5 cellular contexts compared by ENCODE assay signal in the genomic region with DNA sequence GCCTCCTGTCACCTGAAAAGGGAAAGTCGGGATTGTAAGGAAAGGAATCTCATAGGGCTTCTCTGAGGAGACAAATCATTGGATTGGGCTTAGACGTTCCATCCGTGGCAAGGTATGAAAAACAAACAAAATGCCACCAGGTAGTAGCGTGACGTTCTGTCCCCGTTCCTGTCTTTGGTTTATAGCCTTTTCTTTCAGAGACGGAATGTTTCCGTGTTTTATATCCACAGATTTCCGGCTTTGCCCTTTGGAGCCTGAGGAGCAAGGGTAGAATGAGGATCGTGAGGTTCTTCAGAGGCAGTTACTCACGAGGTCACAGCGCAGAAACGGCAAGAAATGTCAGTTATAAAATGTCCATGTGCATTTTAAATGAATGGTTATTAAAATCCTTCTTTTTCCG.
"Had no signal": no experiment of that assay in that cellular context is flagged by ENCODE, and none has a peak within 500 bp of the region (broad histone marks: within the 10 kb centered on the region; RNA-seq: fewer than 3 reads in every experiment).

No MANE protein-coding gene starts in this region.

- DNase-seq: H9, HCEC 1CT had no signal

- H3K4me3 Mint-ChIP-seq: GM23338, H9, IgD-negative memory B cell had no signal

- H3K4me3 ChIP-seq: GM23338 had no signal

- H3K9me3 Mint-ChIP-seq: GM23338, H9, IgD-negative memory B cell had no signal

- H3K27ac Mint-ChIP-seq: GM23338, IgD-negative memory B cell had no signal

- ATAC-seq: HepG2 had no signal
